In the genomic region with DNA sequence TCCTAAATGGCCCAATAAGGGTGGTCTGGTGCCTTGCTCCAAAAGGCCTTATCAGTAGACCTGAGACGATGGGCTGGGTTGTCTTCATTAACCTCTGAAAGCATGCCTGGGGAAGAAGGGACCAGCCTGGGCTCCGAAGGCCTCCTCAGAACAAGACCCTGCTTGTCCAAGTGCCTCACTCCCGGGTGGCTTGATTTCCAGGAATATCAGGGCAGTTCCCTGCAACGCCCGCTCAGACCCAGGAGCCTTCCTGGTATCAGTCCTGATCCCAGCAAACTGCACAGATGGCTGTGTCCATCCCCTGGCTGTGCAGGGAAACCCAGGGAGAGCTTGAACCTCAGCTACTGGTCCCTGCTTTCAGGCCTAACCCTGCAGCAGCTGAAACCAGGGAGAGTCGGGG, we compare ENCODE assay signal across 22 cellular contexts.
"Had no signal": no experiment of that assay in that cellular context is flagged by ENCODE, and none has a peak within 500 bp of the region (broad histone marks: within the 10 kb centered on the region; RNA-seq: fewer than 3 reads in every experiment).

No MANE protein-coding gene starts in this region.

- H2AFZ ChIP-seq: hepatocyte had no signal

- H3K4me2 ChIP-seq: hepatocyte had no signal

- H3K4me3 ChIP-seq: gastroesophageal sphincter, hepatocyte, pancreas, psoas muscle, spleen, suprapubic skin, tibial artery had no signal

- DNase-seq: activated CD4-positive, alpha-beta T cell treated with anti-CD3 and anti-CD28 coated beads for 1 hour; activated naive CD4-positive, alpha-beta T cell; activated T-cell treated with anti-CD3 and anti-CD28 coated beads for 4 hours; activated T-cell treated with anti-CD3 and anti-CD28 coated beads, Interleukin-2, amount 50 U/mL, for 72 hours; dermis blood vessel endothelial cell; effector CD8-positive, alpha-beta T cell; kidney; left colon; naive B cell; nephron progenitor cell; nucleus accumbens; psoas muscle; spleen; stimulated activated naive CD4-positive, alpha-beta T cell; T-helper 17 cell; tibial artery had no signal

- H3K9me3 ChIP-seq: gastroesophageal sphincter, pancreas, psoas muscle, spleen, suprapubic skin, tibial artery had no signal

- H3K4me1 ChIP-seq: gastroesophageal sphincter, pancreas, psoas muscle, spleen, suprapubic skin, tibial artery had no signal

- H3K27ac ChIP-seq: gastroesophageal sphincter, hepatocyte, pancreas, psoas muscle, spleen, suprapubic skin, tibial artery had no signal

- H3K36me3 ChIP-seq: gastroesophageal sphincter, pancreas, spleen, suprapubic skin, tibial artery had no signal

- ATAC-seq: activated naive CD4-positive, alpha-beta T cell treated with anti-CD3 and anti-CD28 coated beads, Interleukin-2, amount 50 U/mL, for 72 hours; activated T-cell treated with anti-CD3 and anti-CD28 coated beads, Interleukin-2, amount 50 U/mL, for 72 hours; gastroesophageal sphincter; left colon; pancreas; psoas muscle; T-helper 17 cell; WTC11 had no signal

- H3K79me2 ChIP-seq: hepatocyte had no signal

- H3K27me3 ChIP-seq: hepatocyte, pancreas had no signal
